In genomic region chr17:66466933-66467367, GRCh38 we compare ENCODE assay signal across 8 cellular contexts.
DNase-seq lines count a peak whose midpoint lies in the region; ATAC-seq and TF ChIP-seq lines count a peak whose summit lies in the region.

No MANE protein-coding gene starts in this region.

- H3K4me3 ChIP-seq in right lobe of liver, result no peak overlapping the region
- H3K4me3 ChIP-seq in upper lobe of left lung, result no peak overlapping the region

- DNase-seq in ELR (ENCODE audit: low read depth) (peak; percentile 100), MV-4-11 (lab: John Stamatoyannopoulos, UW) (peak; percentile 83), right lobe of liver (no peak), upper lobe of left lung (no peak), middle frontal gyrus (ENCODE audit: extremely low spot score, low spot score) (no peak), NAMALWA (ENCODE audit: low spot score) (no peak)
- peak; percentile 46 for DNase-seq in activated naive CD8-positive, alpha-beta T cell treated with anti-CD3 and anti-CD28 coated beads, Interleukin-2, amount 50 U/mL, for 24 hours

- TF ChIP-seq EP300 in upper lobe of left lung (IDR thresholded peaks at IDR 0.05), result peak in 1 of 4 donors; percentile 12

- H3K4me1 Mint-ChIP-seq in activated naive CD8-positive, alpha-beta T cell treated with anti-CD3 and anti-CD28 coated beads, Interleukin-2, amount 50 U/mL, for 24 hours, result peaks cover 77% of the 10 kb centered on the region

- TF ChIP-seq POLR2A in right lobe of liver (IDR thresholded peaks at IDR 0.05) (no peak), upper lobe of left lung (IDR thresholded peaks at IDR 0.05) (no peak)

- H3K9me3 ChIP-seq in right lobe of liver, result no peaks in the 10 kb centered on the region
- H3K9me3 ChIP-seq in upper lobe of left lung, result no peaks in the 10 kb centered on the region

- peak; percentile 93 for ATAC-seq in activated naive CD8-positive, alpha-beta T cell treated with anti-CD3 and anti-CD28 coated beads, Interleukin-2, amount 50 U/mL, for 24 hours
- ATAC-seq in right lobe of liver, result peak; percentile 8 to 40 (median 36)
- peak; percentile 66 to 82 for ATAC-seq in upper lobe of left lung (ENCODE audit: low FRiP score in 2 of 2)
- no peak for ATAC-seq in HG02870 (IDR thresholded peaks at IDR 0.05; ENCODE audit: unreplicated experiment)

- H3K4me3 Mint-ChIP-seq in activated naive CD8-positive, alpha-beta T cell treated with anti-CD3 and anti-CD28 coated beads, Interleukin-2, amount 50 U/mL, for 24 hours, result peak overlapping the region; percentile 71

- H3K27ac ChIP-seq in right lobe of liver (no peak overlapping the region), upper lobe of left lung (peak overlapping the region in 1 of 4 donors; percentile 43)

- intact Hi-C loops in right lobe of liver (cut with DNase I), result no loop called here

- no peaks in the 10 kb centered on the region for H3K27me3 Mint-ChIP-seq in activated naive CD8-positive, alpha-beta T cell treated with anti-CD3 and anti-CD28 coated beads, Interleukin-2, amount 50 U/mL, for 24 hours

- H3K36me3 Mint-ChIP-seq in activated naive CD8-positive, alpha-beta T cell treated with anti-CD3 and anti-CD28 coated beads, Interleukin-2, amount 50 U/mL, for 24 hours (ENCODE audit: low read depth), result peaks cover 20% of the 10 kb centered on the region

- H3K36me3 ChIP-seq in right lobe of liver, result no peaks in the 10 kb centered on the region
- H3K36me3 ChIP-seq in upper lobe of left lung, result no peaks in the 10 kb centered on the region

- TF ChIP-seq CTCF in right lobe of liver (IDR thresholded peaks at IDR 0.05), result no peak
- no peak for TF ChIP-seq CTCF in upper lobe of left lung (IDR thresholded peaks at IDR 0.05)

- no peaks in the 10 kb centered on the region for H3K9me3 Mint-ChIP-seq in activated naive CD8-positive, alpha-beta T cell treated with anti-CD3 and anti-CD28 coated beads, Interleukin-2, amount 50 U/mL, for 24 hours

- H3K27me3 ChIP-seq in right lobe of liver (no peaks in the 10 kb centered on the region), upper lobe of left lung (no peaks in the 10 kb centered on the region)

- WGBS in right lobe of liver (ENCODE audit: insufficient coverage, low coverage, low lambda C conversion rate, missing lambda C conversion rate), result 28% methylated on average over 6 of the region's 6 CpGs
- WGBS in upper lobe of left lung, 2 donors, result 39 to 46% methylated on average over 6 of the region's 6 CpGs

- H3K27ac Mint-ChIP-seq in activated naive CD8-positive, alpha-beta T cell treated with anti-CD3 and anti-CD28 coated beads, Interleukin-2, amount 50 U/mL, for 24 hours, result peak overlapping the region; percentile 99

- peaks cover 0 to 18% (median 8%) of the 10 kb centered on the region in 4 donors for H3K4me1 ChIP-seq in right lobe of liver
- peaks cover 54 to 57% (median 55%) of the 10 kb centered on the region in 4 donors for H3K4me1 ChIP-seq in upper lobe of left lung

Comparison
In these comparisons a context has a peak if more than half of its experiments do, and no peak if none do; other contexts are left out.
1. DNase-seq: peak in ELR (single experiment), MV-4-11 (single experiment) and activated naive CD8-positive, alpha-beta T cell treated with anti-CD3 and anti-CD28 coated beads, Interleukin-2, amount 50 U/mL, for 24 hours (single experiment); none in right lobe of liver (0 of 3), upper lobe of left lung (0 of 2), middle frontal gyrus (single experiment) and NAMALWA (single experiment).